Comparison of ENCODE assay signal across 28 cellular contexts in the genomic region with DNA sequence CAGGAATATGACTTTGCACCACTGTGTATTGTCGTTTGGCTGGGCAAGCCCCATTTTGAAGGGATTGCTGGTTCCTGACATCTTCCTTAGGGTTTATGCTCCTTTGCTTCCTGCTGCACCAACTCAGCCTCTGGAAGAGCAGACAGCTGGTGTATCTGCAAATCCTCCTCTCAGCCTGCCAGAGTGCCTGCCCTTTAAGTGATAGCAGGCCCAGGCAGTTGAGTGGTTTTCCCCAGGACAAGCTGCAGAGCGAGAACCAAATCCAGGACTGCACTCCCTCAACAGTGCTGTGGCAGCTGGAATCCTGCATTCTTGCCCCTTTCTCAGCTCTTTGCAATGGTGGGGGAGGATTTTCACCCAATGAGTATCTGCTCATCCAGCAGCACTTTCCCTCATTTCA.
"Had no signal": no experiment of that assay in that cellular context is flagged by ENCODE, and none has a peak within 500 bp of the region (broad histone marks: within the 10 kb centered on the region; RNA-seq: fewer than 3 reads in every experiment).

No MANE protein-coding gene starts in this region.

- H3K4me2 ChIP-seq: KMS-11 had no signal

- H3K27ac ChIP-seq: KMS-11, VCaP had no signal

- H3K9ac ChIP-seq: KMS-11 had no signal

- ATAC-seq: activated CD8-positive, alpha-beta memory T cell treated with anti-CD3 and anti-CD28 coated beads, Interleukin-2, amount 10 ng/mL, durations not matched to agents 7 days and 5 days; activated naive CD8-positive, alpha-beta T cell treated with anti-CD3 and anti-CD28 coated beads, Interleukin-2, amount 50 U/mL, for 24 hours; Panc1; SK-N-SH treated with all-trans-retinoic acid at 6 μM for 48 hours; T-cell; T-helper 17 cell had no signal

- DNase-seq: activated B cell treated with CpG ODN at 0.5 μM for 24 hours; activated CD4-positive, alpha-beta memory T cell treated with anti-CD3 and anti-CD28 coated beads, Interleukin-2, amount 10 ng/mL, durations not matched to agents 7 days and 5 days; activated CD4-positive, alpha-beta T cell treated with anti-CD3 and anti-CD28 coated beads for 1 hour; activated CD4-positive, alpha-beta T cell treated with anti-CD3 and anti-CD28 coated beads for 48 hours; activated CD8-positive, alpha-beta memory T cell treated with anti-CD3 and anti-CD28 coated beads for 24 hours; activated CD8-positive, alpha-beta memory T cell treated with anti-CD3 and anti-CD28 coated beads, Interleukin-2, amount 10 ng/mL, durations not matched to agents 7 days and 5 days; activated CD8-positive, alpha-beta memory T cell treated with anti-CD3 and anti-CD28 coated beads, Interleukin-2, amount 50 U/mL, for 48 hours; activated effector memory CD4-positive, alpha-beta T cell treated with Interleukin-2 at 50 U/mL for 16 hours; activated naive CD4-positive, alpha-beta T cell treated with anti-CD3 and anti-CD28 coated beads, Interleukin-2, amount 10 ng/mL, durations not matched to agents 7 days and 5 days; activated naive CD8-positive, alpha-beta T cell treated with anti-CD3 and anti-CD28 coated beads, Interleukin-2, amount 50 U/mL, for 24 hours; activated T-cell treated with anti-CD3 and anti-CD28 coated beads, Interleukin-2, amount 50 U/mL, for 48 hours; anterior cingulate cortex; MM.1S; MV-4-11; NCI-H1092; NCI-H1436 treated with DMSO at 0.1 percent for 48 hours; NCI-H1694 treated with DMSO at 0.1 percent for 48 hours; NCI-H2029; NCI-H345; NCI-H524 treated with DMSO at 0.1 percent for 48 hours; SIG-M5; T-cell; T-helper 17 cell; T-helper 9 cell had no signal
